In genomic region chr6:142223938-142224337, GRCh38 we compare ENCODE assay signal across 27 cellular contexts.
"Had no signal": no experiment of that assay in that cellular context is flagged by ENCODE, and none has a peak within 500 bp of the region (broad histone marks: within the 10 kb centered on the region; RNA-seq: fewer than 3 reads in every experiment).

No MANE protein-coding gene starts in this region.

- DNase-seq: dorsolateral prefrontal cortex; effector CD4-positive, alpha-beta T cell; foreskin keratinocyte; heart left ventricle; kidney; left lung; mesenchymal stem cell; midbrain; natural killer cell; occipital lobe; ovary; posterior cingulate gyrus; psoas muscle; right cardiac atrium; spleen; stimulated activated naive CD4-positive, alpha-beta T cell; stimulated activated naive CD8-positive, alpha-beta T cell treated with anti-CD3 and anti-CD28 coated beads, Interleukin-15, amount 100 ng/mL, for 72 hours; transverse colon; upper lobe of right lung; uterus had no signal

- H3K4me1 ChIP-seq: esophagus muscularis mucosa, foreskin keratinocyte, gastroesophageal sphincter, heart left ventricle, left lung, psoas muscle, spleen, suprapubic skin, transverse colon, upper lobe of right lung, uterus had no signal

- H3K9me3 ChIP-seq: ovary, suprapubic skin, transverse colon, upper lobe of right lung, uterus had no signal

- H3K27me3 ChIP-seq: dorsolateral prefrontal cortex, esophagus muscularis mucosa, foreskin keratinocyte, gastroesophageal sphincter, heart left ventricle, hepatocyte, left lung, ovary, spleen, suprapubic skin, transverse colon, upper lobe of right lung, uterus had no signal

- H3K36me3 ChIP-seq: ovary, uterus had no signal

- H3K79me2 ChIP-seq: hepatocyte had no signal

- ATAC-seq: foreskin keratinocyte; gastroesophageal sphincter; heart left ventricle; left lung; natural killer cell; psoas muscle; right cardiac atrium; stimulated activated naive CD8-positive, alpha-beta T cell treated with anti-CD3 and anti-CD28 coated beads, Interleukin-15, amount 100 ng/mL, for 72 hours; upper lobe of right lung had no signal

- H2AFZ ChIP-seq: hepatocyte had no signal

- H3K4me2 ChIP-seq: hepatocyte had no signal

- H3K27ac ChIP-seq: dorsolateral prefrontal cortex, epithelial cell of prostate, esophagus muscularis mucosa, foreskin keratinocyte, gastroesophageal sphincter, heart left ventricle, hepatocyte, left lung, ovary, psoas muscle, skin epidermis, spleen, suprapubic skin, transverse colon, upper lobe of right lung, uterus had no signal

- FAIRE-seq: colon, kidney had no signal

- H3K4me3 ChIP-seq: dorsolateral prefrontal cortex, esophagus muscularis mucosa, gastroesophageal sphincter, heart left ventricle, hepatocyte, left lung, ovary, psoas muscle, skin epidermis, spleen, suprapubic skin, transverse colon, upper lobe of right lung, uterus had no signal
